Comparison of ENCODE assay signal across 2 cellular contexts in the genomic region with DNA sequence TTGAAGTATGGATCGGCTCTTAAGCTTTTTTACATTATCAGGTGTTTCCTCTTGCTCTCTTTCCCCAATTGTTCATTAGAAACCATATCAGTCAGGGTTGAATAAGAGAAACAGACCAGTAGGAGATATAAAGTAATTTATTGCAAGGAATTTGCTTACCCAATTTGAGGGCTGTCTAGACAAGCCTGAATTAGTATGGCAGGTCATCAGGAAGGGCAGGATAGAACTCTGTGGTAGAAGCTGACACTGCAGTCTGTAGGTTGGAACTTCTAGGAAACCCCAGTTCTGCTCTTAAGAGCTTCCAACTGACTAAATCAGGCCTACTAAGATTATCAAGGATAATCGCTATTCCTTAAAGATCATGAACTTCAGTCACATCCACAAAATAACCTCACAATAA.
TF ChIP-seq lines count a peak whose summit lies in the region.

No MANE protein-coding gene starts in this region.

TF ChIP-seq in SK-N-SH treated with all-trans-retinoic acid at 6 μM for 48 hours, 23 proteins besides CTCF, POLR2A, EP300 and RAD21 (continued from another document):
- TF ChIP-seq, protein P1, sequence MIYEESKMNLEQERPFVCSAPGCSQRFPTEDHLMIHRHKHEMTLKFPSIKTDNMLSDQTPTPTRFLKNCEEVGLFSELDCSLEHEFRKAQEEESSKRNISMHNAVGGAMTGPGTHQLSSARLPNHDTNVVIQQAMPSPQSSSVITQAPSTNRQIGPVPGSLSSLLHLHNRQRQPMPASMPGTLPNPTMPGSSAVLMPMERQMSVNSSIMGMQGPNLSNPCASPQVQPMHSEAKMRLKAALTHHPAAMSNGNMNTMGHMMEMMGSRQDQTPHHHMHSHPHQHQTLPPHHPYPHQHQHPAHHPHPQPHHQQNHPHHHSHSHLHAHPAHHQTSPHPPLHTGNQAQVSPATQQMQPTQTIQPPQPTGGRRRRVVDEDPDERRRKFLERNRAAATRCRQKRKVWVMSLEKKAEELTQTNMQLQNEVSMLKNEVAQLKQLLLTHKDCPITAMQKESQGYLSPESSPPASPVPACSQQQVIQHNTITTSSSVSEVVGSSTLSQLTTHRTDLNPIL (CRISPR knock-in tag; IDR thresholded peaks at IDR 0.05; ENCODE audit: low read depth): no peak
- TF ChIP-seq RARB (CRISPR knock-in tag; IDR thresholded peaks at IDR 0.05) (no peak), CSDC2 (CRISPR knock-in tag; IDR thresholded peaks at IDR 0.05) (no peak), GLIS3 (CRISPR knock-in tag; IDR thresholded peaks at IDR 0.05) (no peak), ESRRG (CRISPR knock-in tag; IDR thresholded peaks at IDR 0.05) (no peak), TOX (CRISPR knock-in tag; IDR thresholded peaks at IDR 0.05; ENCODE audit: borderline replicate concordance) (no peak), ZFP3 (CRISPR knock-in tag; IDR thresholded peaks at IDR 0.05) (no peak), PPARA (CRISPR knock-in tag; IDR thresholded peaks at IDR 0.05; ENCODE audit: borderline replicate concordance) (no peak)
- TF ChIP-seq, protein P2, sequence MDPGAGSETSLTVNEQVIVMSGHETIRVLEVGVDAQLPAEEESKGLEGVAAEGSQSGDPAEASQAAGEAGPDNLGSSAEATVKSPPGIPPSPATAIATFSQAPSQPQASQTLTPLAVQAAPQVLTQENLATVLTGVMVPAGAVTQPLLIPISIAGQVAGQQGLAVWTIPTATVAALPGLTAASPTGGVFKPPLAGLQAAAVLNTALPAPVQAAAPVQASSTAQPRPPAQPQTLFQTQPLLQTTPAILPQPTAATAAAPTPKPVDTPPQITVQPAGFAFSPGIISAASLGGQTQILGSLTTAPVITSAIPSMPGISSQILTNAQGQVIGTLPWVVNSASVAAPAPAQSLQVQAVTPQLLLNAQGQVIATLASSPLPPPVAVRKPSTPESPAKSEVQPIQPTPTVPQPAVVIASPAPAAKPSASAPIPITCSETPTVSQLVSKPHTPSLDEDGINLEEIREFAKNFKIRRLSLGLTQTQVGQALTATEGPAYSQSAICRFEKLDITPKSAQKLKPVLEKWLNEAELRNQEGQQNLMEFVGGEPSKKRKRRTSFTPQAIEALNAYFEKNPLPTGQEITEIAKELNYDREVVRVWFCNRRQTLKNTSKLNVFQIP (CRISPR knock-in tag; IDR thresholded peaks at IDR 0.05; ENCODE audit: borderline replicate concordance, low read depth): no peak
- TF ChIP-seq, protein P3, sequence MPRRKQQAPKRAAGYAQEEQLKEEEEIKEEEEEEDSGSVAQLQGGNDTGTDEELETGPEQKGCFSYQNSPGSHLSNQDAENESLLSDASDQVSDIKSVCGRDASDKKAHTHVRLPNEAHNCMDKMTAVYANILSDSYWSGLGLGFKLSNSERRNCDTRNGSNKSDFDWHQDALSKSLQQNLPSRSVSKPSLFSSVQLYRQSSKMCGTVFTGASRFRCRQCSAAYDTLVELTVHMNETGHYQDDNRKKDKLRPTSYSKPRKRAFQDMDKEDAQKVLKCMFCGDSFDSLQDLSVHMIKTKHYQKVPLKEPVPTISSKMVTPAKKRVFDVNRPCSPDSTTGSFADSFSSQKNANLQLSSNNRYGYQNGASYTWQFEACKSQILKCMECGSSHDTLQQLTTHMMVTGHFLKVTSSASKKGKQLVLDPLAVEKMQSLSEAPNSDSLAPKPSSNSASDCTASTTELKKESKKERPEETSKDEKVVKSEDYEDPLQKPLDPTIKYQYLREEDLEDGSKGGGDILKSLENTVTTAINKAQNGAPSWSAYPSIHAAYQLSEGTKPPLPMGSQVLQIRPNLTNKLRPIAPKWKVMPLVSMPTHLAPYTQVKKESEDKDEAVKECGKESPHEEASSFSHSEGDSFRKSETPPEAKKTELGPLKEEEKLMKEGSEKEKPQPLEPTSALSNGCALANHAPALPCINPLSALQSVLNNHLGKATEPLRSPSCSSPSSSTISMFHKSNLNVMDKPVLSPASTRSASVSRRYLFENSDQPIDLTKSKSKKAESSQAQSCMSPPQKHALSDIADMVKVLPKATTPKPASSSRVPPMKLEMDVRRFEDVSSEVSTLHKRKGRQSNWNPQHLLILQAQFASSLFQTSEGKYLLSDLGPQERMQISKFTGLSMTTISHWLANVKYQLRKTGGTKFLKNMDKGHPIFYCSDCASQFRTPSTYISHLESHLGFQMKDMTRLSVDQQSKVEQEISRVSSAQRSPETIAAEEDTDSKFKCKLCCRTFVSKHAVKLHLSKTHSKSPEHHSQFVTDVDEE (CRISPR knock-in tag; IDR thresholded peaks at IDR 0.05): no peak

TF ChIP-seq in SK-N-SH, 30 proteins besides CTCF, POLR2A, EP300 and RAD21 (continued from another document):
- TF ChIP-seq, protein P4, sequence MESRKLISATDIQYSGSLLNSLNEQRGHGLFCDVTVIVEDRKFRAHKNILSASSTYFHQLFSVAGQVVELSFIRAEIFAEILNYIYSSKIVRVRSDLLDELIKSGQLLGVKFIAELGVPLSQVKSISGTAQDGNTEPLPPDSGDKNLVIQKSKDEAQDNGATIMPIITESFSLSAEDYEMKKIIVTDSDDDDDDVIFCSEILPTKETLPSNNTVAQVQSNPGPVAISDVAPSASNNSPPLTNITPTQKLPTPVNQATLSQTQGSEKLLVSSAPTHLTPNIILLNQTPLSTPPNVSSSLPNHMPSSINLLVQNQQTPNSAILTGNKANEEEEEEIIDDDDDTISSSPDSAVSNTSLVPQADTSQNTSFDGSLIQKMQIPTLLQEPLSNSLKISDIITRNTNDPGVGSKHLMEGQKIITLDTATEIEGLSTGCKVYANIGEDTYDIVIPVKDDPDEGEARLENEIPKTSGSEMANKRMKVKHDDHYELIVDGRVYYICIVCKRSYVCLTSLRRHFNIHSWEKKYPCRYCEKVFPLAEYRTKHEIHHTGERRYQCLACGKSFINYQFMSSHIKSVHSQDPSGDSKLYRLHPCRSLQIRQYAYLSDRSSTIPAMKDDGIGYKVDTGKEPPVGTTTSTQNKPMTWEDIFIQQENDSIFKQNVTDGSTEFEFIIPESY (IDR thresholded peaks at IDR 0.05; ENCODE audit: borderline replicate concordance, low read depth): no peak
- TF ChIP-seq RFX5 (IDR thresholded peaks at IDR 0.05; ENCODE audit: low read length): no peak
- no peak for TF ChIP-seq TEAD4 (IDR thresholded peaks at IDR 0.05; ENCODE audit: borderline replicate concordance, insufficient read depth)
- no peak for TF ChIP-seq RXRA (IDR thresholded peaks at IDR 0.05; ENCODE audit: borderline replicate concordance, low read depth)
